9 cellular contexts compared by ENCODE assay signal in genomic region chr12:118375348-118375747, GRCh38. TPM values are rescaled to one million over a fixed set of nuclear protein-coding genes. Genes with fewer than 3 reads are reported as not detected.
DNase-seq lines count a peak whose midpoint lies in the region; ATAC-seq and TF ChIP-seq lines count a peak whose summit lies in the region.
"Had no signal": no experiment of that assay in that cellular context is flagged by ENCODE, and none has a peak within 500 bp of the region (broad histone marks: within the 10 kb centered on the region; RNA-seq: fewer than 3 reads in every experiment).

No MANE protein-coding gene starts in this region.

- no peaks in the 10 kb centered on the region for H3K27me3 ChIP-seq in ascending aorta
- H3K27me3 ChIP-seq in transverse colon = no peaks in the 10 kb centered on the region
- H3K27me3 ChIP-seq: brain microvascular endothelial cell had no signal

- no peak for TF ChIP-seq CTCF in ascending aorta (IDR thresholded peaks at IDR 0.05)
- no peak for TF ChIP-seq CTCF in transverse colon (IDR thresholded peaks at IDR 0.05)
- no peak for TF ChIP-seq CTCF in CD14-positive monocyte (IDR thresholded peaks at IDR 0.05)

- in situ Hi-C loops in transverse colon (cut with MboI; ENCODE audit: low pct_ligation_motif_present in 1 of 4, low pct_unique_long_range_greater_than_20kb in 1 of 4, low sequenced_read_pairs in 3 of 4) = loop anchor here in 2 of 4 donors (5.0 to 10.0 kb wide), 2 partner anchors 191 to 193 kb away; no protein-coding TSS in a partner anchor

- no peak for DNase-seq in activated naive CD4-positive, alpha-beta T cell treated with anti-CD3 and anti-CD28 coated beads, Interleukin-2, amount 10 ng/mL, durations not matched to agents 7 days and 5 days
- DNase-seq in activated naive CD4-positive, alpha-beta T cell treated with Interleukin-2 at 50 U/mL for 16 hours = no peak
- no peak for DNase-seq in ascending aorta (ENCODE audit: low spot score in 2 of 2)
- DNase-seq in midbrain (lab: John Stamatoyannopoulos, UW) = peak; percentile 69
- DNase-seq in transverse colon = no peak
- DNase-seq in CD14-positive monocyte (ENCODE audit: low spot score) = no peak
- no peak for DNase-seq in activated CD8-positive, alpha-beta memory T cell treated with anti-CD3 and anti-CD28 coated beads for 24 hours

- H3K27ac ChIP-seq in ascending aorta (peak overlapping the region; percentile 94 to 95), transverse colon (peak overlapping the region; percentile 89 to 95 (median 93))

- peaks cover 10% of the 10 kb centered on the region for H3K36me3 Mint-ChIP-seq in activated naive CD4-positive, alpha-beta T cell treated with anti-CD3 and anti-CD28 coated beads, Interleukin-2, amount 10 ng/mL, durations not matched to agents 7 days and 5 days
- H3K36me3 Mint-ChIP-seq in CD14-positive monocyte = peaks cover 11% of the 10 kb centered on the region in 2 donors

- TF ChIP-seq EP300 in transverse colon (IDR thresholded peaks at IDR 0.05; ENCODE audit: low read depth) = no peak

- no peaks in the 10 kb centered on the region for H3K9me3 Mint-ChIP-seq in activated naive CD4-positive, alpha-beta T cell treated with anti-CD3 and anti-CD28 coated beads, Interleukin-2, amount 10 ng/mL, durations not matched to agents 7 days and 5 days
- H3K9me3 Mint-ChIP-seq in CD14-positive monocyte = no peaks in the 10 kb centered on the region

- peaks cover 10 to 14% of the 10 kb centered on the region in 2 donors for H3K36me3 ChIP-seq in ascending aorta
- peaks cover 0 to 9% (median 3%) of the 10 kb centered on the region in 4 donors for H3K36me3 ChIP-seq in transverse colon

- no peaks in the 10 kb centered on the region for H3K9me3 ChIP-seq in ascending aorta
- no peaks in the 10 kb centered on the region for H3K9me3 ChIP-seq in transverse colon

- H3K4me1 ChIP-seq in ascending aorta (peaks cover 2 to 19% of the 10 kb centered on the region in 2 donors), transverse colon (peaks cover 14 to 45% (median 34%) of the 10 kb centered on the region in 4 donors)

- CTCF ChIA-PET in activated naive CD4-positive, alpha-beta T cell treated with anti-CD3 and anti-CD28 coated beads, Interleukin-2, amount 10 ng/mL, durations not matched to agents 7 days and 5 days (lab: Charles Lee) = interaction anchor here (0.8 to 4.1 kb wide), 21 partner anchors 17 to 500 kb away, joined by 3 to 75 read pairs (median 7); partner anchors contain the start of gene PEBP1

- H3K27ac Mint-ChIP-seq in activated naive CD4-positive, alpha-beta T cell treated with anti-CD3 and anti-CD28 coated beads, Interleukin-2, amount 10 ng/mL, durations not matched to agents 7 days and 5 days = peak overlapping the region; percentile 98
- H3K27ac Mint-ChIP-seq in CD14-positive monocyte = peak overlapping the region in 2 of 7 donors; percentile 99

- intact Hi-C loops in ascending aorta (cut with DNase I) = loop anchor here (5.0 kb wide), 3 partner anchors 253 to 1292 kb away; partner anchors contain the start of genes HSPB8 and PRKAB1
- intact Hi-C loops in transverse colon (cut with DNase I; ENCODE audit: low total_unique reads) = loop anchor here (5.0 kb wide), 1 partner anchor 193 kb away; no protein-coding TSS in a partner anchor
- intact Hi-C loops in CD14-positive monocyte (cut with micrococcal nuclease) = loop anchor here (10.0 kb wide), 4 partner anchors 191 to 321 kb away; partner anchors contain the start of gene WSB2 (in 1 of the 2)

- H3K4me3 Mint-ChIP-seq in activated naive CD4-positive, alpha-beta T cell treated with anti-CD3 and anti-CD28 coated beads, Interleukin-2, amount 10 ng/mL, durations not matched to agents 7 days and 5 days = peak overlapping the region; percentile 96
- no peak overlapping the region for H3K4me3 Mint-ChIP-seq in CD14-positive monocyte

- H3K27me3 Mint-ChIP-seq in activated naive CD4-positive, alpha-beta T cell treated with anti-CD3 and anti-CD28 coated beads, Interleukin-2, amount 10 ng/mL, durations not matched to agents 7 days and 5 days = peaks cover 21% of the 10 kb centered on the region
- H3K27me3 Mint-ChIP-seq in CD14-positive monocyte (ENCODE audit: low read depth in 3 of 3) = no peaks in the 10 kb centered on the region

- H3K4me3 ChIP-seq in ascending aorta (peak overlapping the region in 1 of 2 donors; percentile 97), transverse colon (peak overlapping the region in 1 of 4 donors; percentile 80)

- peaks cover 60% of the 10 kb centered on the region for H3K4me1 Mint-ChIP-seq in activated naive CD4-positive, alpha-beta T cell treated with anti-CD3 and anti-CD28 coated beads, Interleukin-2, amount 10 ng/mL, durations not matched to agents 7 days and 5 days
- peaks cover 35% of the 10 kb centered on the region for H3K4me1 Mint-ChIP-seq in CD14-positive monocyte

- ATAC-seq in GM21515 (IDR thresholded peaks at IDR 0.05; ENCODE audit: unreplicated experiment) = no peak

- WGBS in transverse colon (ENCODE audit: low coverage in 1 of 2), 2 donors = 70 to 83% methylated on average over 10 of the region's 10 CpGs

- TF ChIP-seq POLR2A in transverse colon (IDR thresholded peaks at IDR 0.05) = no peak

RNA-seq across cellular contexts. Expression of gene SUDS3, which starts 1.0 kb away (rescaled TPM):
- total RNA-seq in ascending aorta (8.0 TPM), transverse colon (10 to 100 TPM; 27.5 to 63.4 (median 45.7) TPM)
- 1 to 10 TPM; 8.2 to 9.1 TPM for polyA plus RNA-seq in CD14-positive monocyte

RNA-seq across cellular contexts. Expression of gene TAOK3, which starts 2.6 kb away (rescaled TPM):
- total RNA-seq in ascending aorta (39.3 TPM), transverse colon (10 to 100 TPM; 40.4 to 93.2 (median 79.2) TPM)
- 10 to 100 TPM; 19.7 to 58.3 TPM for polyA plus RNA-seq in CD14-positive monocyte
